ENCODE assay signal across 1 cellular context in genomic region chr7:47405921-47406765, GRCh38.
TF ChIP-seq lines count a peak whose summit lies in the region.

No MANE protein-coding gene starts in this region.

TF ChIP-seq in HepG2, 621 proteins besides CTCF, POLR2A, EP300 and RAD21 (continued from another document):
- TF ChIP-seq POGK (CRISPR knock-in tag; conservative IDR thresholded peaks at IDR 0.05), result no peak
- TF ChIP-seq GATA4 (IDR thresholded peaks at IDR 0.05; ENCODE audit: borderline replicate concordance, low read depth), result no peak
- no peak for TF ChIP-seq SP5 (CRISPR knock-in tag; IDR thresholded peaks at IDR 0.05; ENCODE audit: borderline replicate concordance, low read depth)
- no peak for TF ChIP-seq PAF1 (CRISPR knock-in tag; IDR thresholded peaks at IDR 0.05)
- TF ChIP-seq ZFYVE20 (CRISPR knock-in tag; IDR thresholded peaks at IDR 0.05; ENCODE audit: borderline replicate concordance, low read depth), result no peak
- no peak for TF ChIP-seq ZBTB21 (CRISPR knock-in tag; IDR thresholded peaks at IDR 0.05)
- TF ChIP-seq RCOR2 (CRISPR knock-in tag; IDR thresholded peaks at IDR 0.05), result no peak
- no peak for TF ChIP-seq WIZ (CRISPR knock-in tag; IDR thresholded peaks at IDR 0.05)
- 0 out of 2 replicates have a peak, but pooled peaks have one; percentile 23 for TF ChIP-seq ZNF501 (CRISPR knock-in tag; IDR thresholded peaks at IDR 0.05)
- TF ChIP-seq HIVEP1 (CRISPR knock-in tag; IDR thresholded peaks at IDR 0.05), result 0 out of 2 replicates have a peak, but pooled peaks have one; percentile 17
- TF ChIP-seq GATAD2A (CRISPR knock-in tag; IDR thresholded peaks at IDR 0.05), result peak; percentile 57
- no peak for TF ChIP-seq ZBTB37 (CRISPR knock-in tag; IDR thresholded peaks at IDR 0.05)
- peak; percentile 26 for TF ChIP-seq AGO2 (optimal IDR thresholded peaks at IDR 0.05; ENCODE audit: low read depth, low read length)
- peak; percentile 41; the same call in 1 of the 2 replicates for TF ChIP-seq ZNF609 (CRISPR knock-in tag; IDR thresholded peaks at IDR 0.05; ENCODE audit: borderline replicate concordance)
- TF ChIP-seq MBNL3 (CRISPR knock-in tag; conservative IDR thresholded peaks at IDR 0.05), result no peak
- no peak; the same call in 1 of the 2 replicates for TF ChIP-seq ZFX (CRISPR knock-in tag; IDR thresholded peaks at IDR 0.05; ENCODE audit: low read depth)
- no peak for TF ChIP-seq ZNF781 (CRISPR knock-in tag; IDR thresholded peaks at IDR 0.05; ENCODE audit: borderline replicate concordance, not compliant biosample characterization)
- TF ChIP-seq MTA3 (CRISPR knock-in tag; IDR thresholded peaks at IDR 0.05), result no peak
- 0 out of 2 replicates have a peak, but pooled peaks have one; percentile 63 for TF ChIP-seq ZNF878 (CRISPR knock-in tag; IDR thresholded peaks at IDR 0.05)
- no peak; the same call in 1 of the 2 replicates for TF ChIP-seq CEBPB (IDR thresholded peaks at IDR 0.05; ENCODE audit: borderline replicate concordance, low read depth, low read length)
- TF ChIP-seq TCF12 (IDR thresholded peaks at IDR 0.05), result no peak
- no peak for TF ChIP-seq TCF12 (CRISPR knock-in tag; IDR thresholded peaks at IDR 0.05)
- TF ChIP-seq ZBTB43 (CRISPR knock-in tag; conservative IDR thresholded peaks at IDR 0.05), result no peak
- no peak for TF ChIP-seq HBP1 (CRISPR knock-in tag; IDR thresholded peaks at IDR 0.05; ENCODE audit: low read depth)
- no peak; the same call in 1 of the 2 replicates for TF ChIP-seq POGZ (CRISPR knock-in tag; IDR thresholded peaks at IDR 0.05)
- TF ChIP-seq SNAPC5 (CRISPR knock-in tag; IDR thresholded peaks at IDR 0.05; ENCODE audit: borderline replicate concordance), result 0 out of 2 replicates have a peak, but pooled peaks have one; percentile 25
- no peak for TF ChIP-seq HDAC6 (IDR thresholded peaks at IDR 0.05; ENCODE audit: low read depth, low read length)
